In genomic region chr11:87097582-87097981, GRCh38 we compare ENCODE assay signal across 8 cellular contexts. TPM values are rescaled to one million over a fixed set of nuclear protein-coding genes. Genes with fewer than 3 reads are reported as not detected.
DNase-seq lines count a peak whose midpoint lies in the region; ATAC-seq, FAIRE-seq and TF ChIP-seq lines count a peak whose summit lies in the region.

No MANE protein-coding gene starts in this region.

- no peak for TF ChIP-seq POLR2A in Peyer's patch (IDR thresholded peaks at IDR 0.05)

- peak; percentile 79 for TF ChIP-seq CTCF in DND-41 (IDR thresholded peaks at IDR 0.05; ENCODE audit: borderline replicate concordance, extremely low read depth, low read length, poor library complexity, severe bottlenecking)
- TF ChIP-seq CTCF in Peyer's patch (IDR thresholded peaks at IDR 0.05), result peak in 4 of 6 experiments; percentile 53 to 91 (median 80)
- peak; percentile 78 for TF ChIP-seq CTCF in astrocyte of the spinal cord (IDR thresholded peaks at IDR 0.05; ENCODE audit: low read depth, low read length)
- peak; percentile 68 for TF ChIP-seq CTCF in kidney (IDR thresholded peaks at IDR 0.05; ENCODE audit: borderline replicate concordance, extremely low read depth, insufficient read depth)

- DNase-seq in DND-41 (peak; percentile 61), Peyer's patch (peak in 1 of 3 donors; percentile 78), astrocyte of the spinal cord (ENCODE audit: low read depth, low spot score) (peak; percentile 18), kidney (no peak), cortex of kidney (lab: John Stamatoyannopoulos, UW) (no peak)
- DNase-seq in stimulated activated CD8-positive, alpha-beta memory T cell treated with anti-CD3 and anti-CD28 coated beads, Interleukin-4, amount 100 ng/mL, for 48 hours, result peak; percentile 40

- in situ Hi-C loops in astrocyte of the spinal cord (cut with HindIII; ENCODE audit: low sequenced_read_pairs), result no loop called here

- H3K27me3 ChIP-seq in DND-41 (ENCODE audit: insufficient read depth, low read length, poor library complexity) (no peaks in the 10 kb centered on the region), Peyer's patch (no peaks in the 10 kb centered on the region)

- H4K20me1 ChIP-seq in DND-41 (ENCODE audit: insufficient read depth, low read length), result no peaks in the 10 kb centered on the region

- ATAC-seq in DND-41 (ENCODE audit: insufficient read depth, low read depth) (peak; percentile 95), GM19351 (IDR thresholded peaks at IDR 0.05; ENCODE audit: unreplicated experiment) (peak; percentile 81), HG03442 (IDR thresholded peaks at IDR 0.05; ENCODE audit: unreplicated experiment) (peak; percentile 79)

- no peak overlapping the region for H3K4me2 ChIP-seq in DND-41 (ENCODE audit: insufficient read depth, low read length)

- H3K27ac ChIP-seq in DND-41 (ENCODE audit: low read length) (no peak overlapping the region), Peyer's patch (peak overlapping the region in 1 of 4 donors; percentile 57), kidney (ENCODE audit: low read depth in 2 of 2, low read length in 2 of 2) (no peak overlapping the region)

- H3K9ac ChIP-seq in DND-41 (ENCODE audit: low read depth, low read length) (no peak overlapping the region), kidney (ENCODE audit: low read length in 2 of 2) (no peak overlapping the region)

- H2AFZ ChIP-seq in DND-41 (ENCODE audit: low read depth, low read length), result no peak overlapping the region

- no peaks in the 10 kb centered on the region for H3K79me2 ChIP-seq in DND-41 (ENCODE audit: insufficient read depth, low read length)

- H3K4me3 ChIP-seq in DND-41 (ENCODE audit: low read depth in 1 of 2, low read length in 2 of 2) (no peak overlapping the region), Peyer's patch (no peak overlapping the region), astrocyte of the spinal cord (ENCODE audit: low read depth, low read length) (no peak overlapping the region), kidney (ENCODE audit: low read length in 2 of 2) (peak overlapping the region in 1 of 2 donors; percentile 48)

- peaks cover 3% of the 10 kb centered on the region for H3K9me3 ChIP-seq in DND-41 (ENCODE audit: insufficient read depth, low read length, severe bottlenecking)
- H3K9me3 ChIP-seq in Peyer's patch, result no peaks in the 10 kb centered on the region
- H3K9me3 ChIP-seq in kidney (ENCODE audit: control insufficient read depth in 1 of 2, low read length in 2 of 2), result peaks cover 0 to 4% of the 10 kb centered on the region in 2 donors

- H3K4me1 ChIP-seq in DND-41 (ENCODE audit: insufficient read depth, low read length) (peaks cover 3% of the 10 kb centered on the region; the same call in 1 of the 2 replicates), Peyer's patch (no peaks in the 10 kb centered on the region), kidney (ENCODE audit: control insufficient read depth in 1 of 2, insufficient read depth in 1 of 2, low read depth in 1 of 2, low read length in 2 of 2) (peaks cover 0 to 3% of the 10 kb centered on the region in 2 donors)

- H3K36me3 ChIP-seq in DND-41 (ENCODE audit: insufficient read depth, low read length) (peaks cover 18% of the 10 kb centered on the region; the same call in 1 of the 2 replicates), Peyer's patch (peaks cover 0 to 17% (median 0%) of the 10 kb centered on the region in 3 donors), kidney (ENCODE audit: control insufficient read depth in 1 of 2, insufficient read depth in 2 of 2, low read length in 2 of 2) (no peaks in the 10 kb centered on the region)

- FAIRE-seq in kidney (lab: Jason Lieb, UNC), result no peak

- intact Hi-C loops in kidney (cut with DNase I), result no loop called here

RNA-seq across cellular contexts. Expression of gene TMEM135, which starts 59.8 kb away (rescaled TPM):
- 10 to 100 TPM; 23.1 to 58.2 (median 40.1) TPM for total RNA-seq in Peyer's patch
- 24.6 TPM for total RNA-seq in kidney
- 12.0 TPM for polyA plus RNA-seq in kidney (ENCODE audit: insufficient read depth, low read depth, low replicate concordance)

Comparison
In these comparisons a context has a peak if more than half of its experiments do, and no peak if none do; other contexts are left out.
1. DNase-seq: peak in DND-41 (single experiment), astrocyte of the spinal cord (single experiment) and stimulated activated CD8-positive, alpha-beta memory T cell treated with anti-CD3 and anti-CD28 coated beads, Interleukin-4, amount 100 ng/mL, for 48 hours (single experiment); none in kidney (single experiment) and cortex of kidney (single experiment).
2. Peak in every context shown above with its lines, with median percentiles within 50 percentile points of each other: ATAC-seq and CTCF ChIP-seq.